8 cellular contexts compared by ENCODE assay signal in the genomic region with DNA sequence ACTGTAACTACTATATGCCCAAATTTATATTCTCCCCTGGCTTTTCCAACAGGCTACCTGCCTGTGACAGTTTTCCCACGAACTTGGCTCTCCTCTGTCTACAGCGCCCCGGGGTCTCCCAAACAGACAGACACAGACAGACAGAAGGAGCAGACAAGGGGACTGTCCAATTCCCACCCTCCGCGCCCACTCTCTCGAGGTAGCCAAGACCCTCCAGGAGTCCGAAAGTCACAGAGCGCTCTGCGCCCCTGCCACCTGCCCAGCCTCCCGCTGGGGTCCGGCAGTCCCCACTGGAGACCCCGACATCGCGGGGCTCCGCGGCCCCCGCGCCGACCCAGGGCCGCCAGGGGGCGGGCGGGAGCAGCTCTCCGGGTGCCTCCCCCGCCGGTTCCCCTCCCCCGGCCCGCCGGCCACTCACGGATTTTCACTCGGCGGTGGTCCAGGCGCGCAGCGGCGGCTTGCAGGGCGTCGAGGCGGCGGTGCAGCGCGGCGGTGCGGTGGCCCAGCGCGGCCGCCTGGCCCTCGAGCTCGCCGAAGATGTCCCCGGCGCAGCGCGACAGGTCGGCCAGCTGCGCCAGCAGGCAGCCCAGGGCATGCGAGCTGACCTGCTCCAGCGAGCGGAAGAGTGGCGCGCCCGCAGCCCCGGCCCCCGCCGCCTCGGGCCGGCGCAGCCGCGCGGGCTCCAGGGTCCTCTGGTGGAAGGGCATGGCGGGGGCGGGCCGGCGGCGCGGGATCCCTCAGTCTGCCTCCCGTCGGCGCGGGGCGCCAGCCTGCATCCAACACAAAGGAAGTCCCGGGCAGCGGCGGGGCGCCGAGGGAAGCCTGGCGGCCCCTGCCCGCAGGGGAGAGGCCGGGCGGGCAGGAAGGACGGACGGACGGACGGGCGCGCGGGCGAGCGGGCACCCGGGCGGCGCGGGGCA.
A peak's percentile ranks its signal among the peaks of the same experiment; 100 is the strongest.
DNase-seq lines count a peak whose midpoint lies in the region; ATAC-seq and TF ChIP-seq lines count a peak whose summit lies in the region.

No MANE protein-coding gene starts in this region.

- no peaks in the 10 kb centered on the region for H3K9me3 ChIP-seq in iPS-15b (ENCODE audit: control insufficient read depth, insufficient read depth, low read length)

- DNase-seq in T1000 (lab: John Stamatoyannopoulos, UW) (peak; percentile 66), skeletal muscle cell (ENCODE audit: low read depth) (no peak), NCI-H1694 treated with DMSO at 0.1 percent for 48 hours (lab: John Stamatoyannopoulos, UW) (no peak)

- H3K27me3 ChIP-seq in KMS-11 (ENCODE audit: insufficient read depth, low read depth) (no peaks in the 10 kb centered on the region), iPS-15b (ENCODE audit: control insufficient read depth, insufficient read depth, low read length) (peaks cover 10% of the 10 kb centered on the region)

- peak; percentile 60 for ATAC-seq in GM21786 (IDR thresholded peaks at IDR 0.05; ENCODE audit: unreplicated experiment)

- peak overlapping the region; percentile 46 to 85 (median 56) for H3K27ac Mint-ChIP-seq in brain

- H3K9ac ChIP-seq in KMS-11 (peak overlapping the region; percentile 46; the same call in 1 of the 2 replicates), iPS-15b (ENCODE audit: low read depth, low read length) (peak overlapping the region; percentile 73)

- H3K4me1 ChIP-seq in KMS-11 (ENCODE audit: low read depth, poor library complexity, severe bottlenecking) (peaks cover 8% of the 10 kb centered on the region), iPS-15b (ENCODE audit: control insufficient read depth, insufficient read depth, low read length) (peaks cover 14% of the 10 kb centered on the region)

- no peaks in the 10 kb centered on the region for H3K79me2 ChIP-seq in KMS-11 (ENCODE audit: insufficient read depth, low read depth)

- peaks cover 0 to 5% (median 0%) of the 10 kb centered on the region in 5 experiments for H3K9me3 Mint-ChIP-seq in brain

- peak overlapping the region; percentile 48 for H3K4me2 ChIP-seq in KMS-11

- H3K27ac ChIP-seq in KMS-11, result no peak overlapping the region

- H3K36me3 ChIP-seq in KMS-11 (ENCODE audit: insufficient read depth) (no peaks in the 10 kb centered on the region), iPS-15b (ENCODE audit: control insufficient read depth, insufficient read depth, low read length) (no peaks in the 10 kb centered on the region)

- peaks cover 3% of the 10 kb centered on the region for H3K27me3 Mint-ChIP-seq in brain

- H3K4me3 Mint-ChIP-seq in brain, result peak overlapping the region; percentile 81 to 93 (median 84)

- peak overlapping the region; percentile 91 for H2AFZ ChIP-seq in KMS-11 (ENCODE audit: low read depth)

- H3K4me3 ChIP-seq in GM08714 (ENCODE audit: low read length) (peak overlapping the region; percentile 87), KMS-11 (IDR thresholded peaks at IDR 0.05; ENCODE audit: insufficient read depth, low read depth, low read length) (no peak overlapping the region), iPS-15b (ENCODE audit: low read depth, low read length) (peak overlapping the region; percentile 81), skeletal muscle cell (ENCODE audit: low read depth, low read length) (peak overlapping the region; percentile 55)

- H3K4me1 Mint-ChIP-seq in brain, result peaks cover 7% of the 10 kb centered on the region

- H3K36me3 Mint-ChIP-seq in brain, result no peaks in the 10 kb centered on the region

- TF ChIP-seq CTCF in KMS-11 (conservative IDR thresholded peaks at IDR 0.05; ENCODE audit: low read depth, low read length) (peak; percentile 79), brain (conservative IDR thresholded peaks at IDR 0.05) (peak; percentile 79 to 88)

- no peaks in the 10 kb centered on the region for H4K20me1 ChIP-seq in KMS-11 (ENCODE audit: insufficient read depth)
